1 cellular context compared by ENCODE assay signal in the genomic region with DNA sequence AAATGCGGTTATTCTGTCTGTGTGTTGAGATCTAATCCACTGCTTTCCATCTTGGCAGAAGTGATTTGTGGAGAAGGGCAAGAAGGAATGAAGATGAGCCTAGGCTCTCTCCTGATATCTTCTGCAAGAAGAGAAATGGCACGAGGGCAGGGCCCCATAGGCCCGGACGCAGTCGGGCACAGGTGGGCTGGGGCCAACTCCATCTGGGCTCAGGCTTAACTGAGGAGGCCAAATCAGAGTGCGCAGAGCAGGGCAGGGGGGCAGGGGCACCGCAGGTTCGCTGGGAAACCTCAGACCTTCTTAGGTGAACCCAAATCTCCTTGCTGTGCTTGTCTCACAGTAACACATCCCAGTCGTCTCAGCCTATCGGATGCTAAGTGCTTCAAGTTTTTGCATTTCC.
TF ChIP-seq lines count a peak whose summit lies in the region.

No MANE protein-coding gene starts in this region.

TF ChIP-seq in HepG2, 621 proteins besides CTCF, POLR2A, EP300 and RAD21:
- no peak for TF ChIP-seq IRX3 (CRISPR knock-in tag; IDR thresholded peaks at IDR 0.05; ENCODE audit: borderline replicate concordance, low read depth)
- no peak for TF ChIP-seq GZF1 (CRISPR knock-in tag; IDR thresholded peaks at IDR 0.05)
- TF ChIP-seq ZNF446 (CRISPR knock-in tag; IDR thresholded peaks at IDR 0.05): no peak
- TF ChIP-seq, protein P1, sequence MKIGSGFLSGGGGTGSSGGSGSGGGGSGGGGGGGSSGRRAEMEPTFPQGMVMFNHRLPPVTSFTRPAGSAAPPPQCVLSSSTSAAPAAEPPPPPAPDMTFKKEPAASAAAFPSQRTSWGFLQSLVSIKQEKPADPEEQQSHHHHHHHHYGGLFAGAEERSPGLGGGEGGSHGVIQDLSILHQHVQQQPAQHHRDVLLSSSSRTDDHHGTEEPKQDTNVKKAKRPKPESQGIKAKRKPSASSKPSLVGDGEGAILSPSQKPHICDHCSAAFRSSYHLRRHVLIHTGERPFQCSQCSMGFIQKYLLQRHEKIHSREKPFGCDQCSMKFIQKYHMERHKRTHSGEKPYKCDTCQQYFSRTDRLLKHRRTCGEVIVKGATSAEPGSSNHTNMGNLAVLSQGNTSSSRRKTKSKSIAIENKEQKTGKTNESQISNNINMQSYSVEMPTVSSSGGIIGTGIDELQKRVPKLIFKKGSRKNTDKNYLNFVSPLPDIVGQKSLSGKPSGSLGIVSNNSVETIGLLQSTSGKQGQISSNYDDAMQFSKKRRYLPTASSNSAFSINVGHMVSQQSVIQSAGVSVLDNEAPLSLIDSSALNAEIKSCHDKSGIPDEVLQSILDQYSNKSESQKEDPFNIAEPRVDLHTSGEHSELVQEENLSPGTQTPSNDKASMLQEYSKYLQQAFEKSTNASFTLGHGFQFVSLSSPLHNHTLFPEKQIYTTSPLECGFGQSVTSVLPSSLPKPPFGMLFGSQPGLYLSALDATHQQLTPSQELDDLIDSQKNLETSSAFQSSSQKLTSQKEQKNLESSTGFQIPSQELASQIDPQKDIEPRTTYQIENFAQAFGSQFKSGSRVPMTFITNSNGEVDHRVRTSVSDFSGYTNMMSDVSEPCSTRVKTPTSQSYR (CRISPR knock-in tag; IDR thresholded peaks at IDR 0.05; ENCODE audit: borderline replicate concordance): no peak
- TF ChIP-seq, protein P2, sequence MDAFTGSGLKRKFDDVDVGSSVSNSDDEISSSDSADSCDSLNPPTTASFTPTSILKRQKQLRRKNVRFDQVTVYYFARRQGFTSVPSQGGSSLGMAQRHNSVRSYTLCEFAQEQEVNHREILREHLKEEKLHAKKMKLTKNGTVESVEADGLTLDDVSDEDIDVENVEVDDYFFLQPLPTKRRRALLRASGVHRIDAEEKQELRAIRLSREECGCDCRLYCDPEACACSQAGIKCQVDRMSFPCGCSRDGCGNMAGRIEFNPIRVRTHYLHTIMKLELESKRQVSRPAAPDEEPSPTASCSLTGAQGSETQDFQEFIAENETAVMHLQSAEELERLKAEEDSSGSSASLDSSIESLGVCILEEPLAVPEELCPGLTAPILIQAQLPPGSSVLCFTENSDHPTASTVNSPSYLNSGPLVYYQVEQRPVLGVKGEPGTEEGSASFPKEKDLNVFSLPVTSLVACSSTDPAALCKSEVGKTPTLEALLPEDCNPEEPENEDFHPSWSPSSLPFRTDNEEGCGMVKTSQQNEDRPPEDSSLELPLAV (CRISPR knock-in tag; conservative IDR thresholded peaks at IDR 0.05; ENCODE audit: low read depth): no peak
